Comparison of ENCODE assay signal across 22 cellular contexts in genomic region chr6:74607468-74607867, GRCh38.
DNase-seq lines count a peak whose midpoint lies in the region; ATAC-seq, FAIRE-seq and TF ChIP-seq lines count a peak whose summit lies in the region.
"Had no signal": no experiment of that assay in that cellular context is flagged by ENCODE, and none has a peak within 500 bp of the region (broad histone marks: within the 10 kb centered on the region; RNA-seq: fewer than 3 reads in every experiment).

No MANE protein-coding gene starts in this region.

- no peaks in the 10 kb centered on the region for H3K9me1 ChIP-seq in endothelial cell of umbilical vein (replicated peaks; ENCODE audit: control insufficient read depth, extremely low read depth, insufficient read depth, low read length)

- no peak overlapping the region for H3K9ac ChIP-seq in endothelial cell of umbilical vein (replicated peaks; ENCODE audit: extremely low read depth, insufficient read depth, low read length)
- H3K9ac ChIP-seq in kidney (ENCODE audit: low read length in 2 of 2): no peak overlapping the region
- H3K9ac ChIP-seq: BLaER1 had no signal

- FAIRE-seq in endothelial cell of umbilical vein (lab: Jason Lieb, UNC) (no peak), kidney (lab: Jason Lieb, UNC) (no peak)

- in situ Hi-C loops in ACHN (cut with HindIII; ENCODE audit: low pct_ligation_motif_present, low pct_unique_long_range_greater_than_20kb, low sequenced_read_pairs): no loop called here

- H2AFZ ChIP-seq in endothelial cell of umbilical vein (ENCODE audit: low read depth, low read length): peak overlapping the region; percentile 82

- H3K4me1 ChIP-seq in left ventricle myocardium inferior (no peaks in the 10 kb centered on the region), right atrium auricular region (no peaks in the 10 kb centered on the region), endothelial cell of umbilical vein (ENCODE audit: control insufficient read depth, extremely low read depth, insufficient read depth, low read length) (peaks cover 38% of the 10 kb centered on the region), Caco-2 (no peaks in the 10 kb centered on the region), kidney (ENCODE audit: control insufficient read depth in 1 of 2, insufficient read depth in 1 of 2, low read depth in 1 of 2, low read length in 2 of 2) (no peaks in the 10 kb centered on the region)
- H3K4me1 ChIP-seq: BLaER1 had no signal

- CTCF ChIA-PET in endothelial cell of umbilical vein (lab: Charles Lee) (interaction anchor here (1.5 to 2.6 kb wide), 6 partner anchors 9 to 602 kb away, joined by 3 to 13 read pairs (median 7); no protein-coding TSS in a partner anchor), Caco-2 (lab: Charles Lee) (no interaction called here)

- peak overlapping the region; percentile 92 for H3K27ac Mint-ChIP-seq in osteocyte (ENCODE audit: unreplicated experiment)
- no peak overlapping the region for H3K27ac Mint-ChIP-seq in Caco-2 (ENCODE audit: unreplicated experiment)
- H3K27ac Mint-ChIP-seq: CD4-positive, alpha-beta memory T cell had no signal

- no peak for TF ChIP-seq POLR2A in endothelial cell of umbilical vein (IDR thresholded peaks at IDR 0.05; ENCODE audit: low read depth, low read length)

- H3K4me3 Mint-ChIP-seq in osteocyte (ENCODE audit: unreplicated experiment) (no peak overlapping the region), Caco-2 (ENCODE audit: unreplicated experiment) (no peak overlapping the region)
- H3K4me3 Mint-ChIP-seq: CD4-positive, alpha-beta memory T cell had no signal

- no peaks in the 10 kb centered on the region for H3K9me3 Mint-ChIP-seq in osteocyte (ENCODE audit: unreplicated experiment)
- H3K9me3 Mint-ChIP-seq in Caco-2 (ENCODE audit: unreplicated experiment): no peaks in the 10 kb centered on the region

- H3K4me3 ChIP-seq in left ventricle myocardium inferior (no peak overlapping the region), right atrium auricular region (no peak overlapping the region), endothelial cell of umbilical vein (replicated peaks in 1 of 3; ENCODE audit: insufficient read depth in 1 of 3, low read depth in 1 of 3, low read length in 3 of 3) (no peak overlapping the region), Caco-2 (ENCODE audit: low read depth, low read length) (no peak overlapping the region), kidney (ENCODE audit: low read length in 2 of 2) (no peak overlapping the region)
- H3K4me3 ChIP-seq: BLaER1 had no signal

- H4K20me1 ChIP-seq in endothelial cell of umbilical vein (replicated peaks; ENCODE audit: control insufficient read depth, extremely low read depth, insufficient read depth, low read length): no peaks in the 10 kb centered on the region
- H4K20me1 ChIP-seq: BLaER1 had no signal

- no TSS peak for BruUV-seq in endothelial cell of umbilical vein (replicated peaks; lab: Mats Ljungman, UMichigan)
- no TSS peak for BruUV-seq in Caco-2 (replicated peaks; lab: Mats Ljungman, UMichigan)

- H3K27me3 ChIP-seq in left ventricle myocardium inferior (ENCODE audit: low read depth) (no peaks in the 10 kb centered on the region), right atrium auricular region (no peaks in the 10 kb centered on the region), endothelial cell of umbilical vein (ENCODE audit: control insufficient read depth in 2 of 2, insufficient read depth in 2 of 2, low read length in 2 of 2) (no peaks in the 10 kb centered on the region), Caco-2 (replicated peaks; ENCODE audit: control insufficient read depth, insufficient read depth, low read length) (no peaks in the 10 kb centered on the region)
- H3K27me3 ChIP-seq: BLaER1 had no signal

- dilution Hi-C loops in endothelial cell of umbilical vein (cut with MboI; ENCODE audit: extremely low pct_ligation_motif_present, low sequenced_read_pairs): no loop called here

- POLR2A ChIA-PET in endothelial cell of umbilical vein (lab: Charles Lee): interaction anchor here (0.5 kb wide), 1 partner anchor 411 kb away, joined by 4 read pairs; no protein-coding TSS in a partner anchor
- POLR2A ChIA-PET in Caco-2 (lab: Charles Lee): no interaction called here

- no peak for ATAC-seq in omental fat pad (ENCODE audit: low FRiP score)

- no peaks in the 10 kb centered on the region for H3K36me3 Mint-ChIP-seq in osteocyte (ENCODE audit: unreplicated experiment)
- H3K36me3 Mint-ChIP-seq in Caco-2 (ENCODE audit: insufficient read depth, unreplicated experiment): no peaks in the 10 kb centered on the region
- H3K36me3 Mint-ChIP-seq: CD4-positive, alpha-beta memory T cell had no signal

- intact Hi-C loops in left ventricle myocardium inferior (cut with micrococcal nuclease): no loop called here
- intact Hi-C loops in endothelial cell of umbilical vein (cut with micrococcal nuclease): loop anchor here (2.0 to 10.0 kb wide), 3 partner anchors 357 to 597 kb away; no protein-coding TSS in a partner anchor
- intact Hi-C loops in Caco-2 (cut with micrococcal nuclease; ENCODE audit: unreplicated experiment): no loop called here
- intact Hi-C loops in kidney (cut with DNase I): no loop called here

- no peaks in the 10 kb centered on the region for H3K79me2 ChIP-seq in endothelial cell of umbilical vein (ENCODE audit: control insufficient read depth, insufficient read depth, low read length)

- no peak for TF ChIP-seq CTCF in left ventricle myocardium inferior (IDR thresholded peaks at IDR 0.05; ENCODE audit: borderline replicate concordance)
- TF ChIP-seq CTCF in right atrium auricular region (IDR thresholded peaks at IDR 0.05): no peak
- no peak for TF ChIP-seq CTCF in endothelial cell of umbilical vein (IDR thresholded peaks at IDR 0.05; ENCODE audit: extremely low read depth in 1 of 2, insufficient read depth in 1 of 2, low read depth in 1 of 2, low read length in 2 of 2)
- no peak for TF ChIP-seq CTCF in osteocyte (IDR thresholded peaks at IDR 0.05)
- TF ChIP-seq CTCF in Caco-2 (IDR thresholded peaks at IDR 0.05; ENCODE audit: insufficient read depth in 1 of 2, low read depth in 1 of 2, low read length in 1 of 2, severe bottlenecking in 1 of 2, unreplicated experiment in 1 of 2): no peak
- TF ChIP-seq CTCF in kidney (IDR thresholded peaks at IDR 0.05; ENCODE audit: borderline replicate concordance, extremely low read depth, insufficient read depth): no peak
- TF ChIP-seq CTCF in omental fat pad (IDR thresholded peaks at IDR 0.05): no peak

- H3K4me1 Mint-ChIP-seq in osteocyte (ENCODE audit: unreplicated experiment): peaks cover 94% of the 10 kb centered on the region
- no peaks in the 10 kb centered on the region for H3K4me1 Mint-ChIP-seq in Caco-2 (ENCODE audit: low read depth, unreplicated experiment)
- H3K4me1 Mint-ChIP-seq: CD4-positive, alpha-beta memory T cell had no signal

- no peaks in the 10 kb centered on the region for H3K27me3 Mint-ChIP-seq in osteocyte (ENCODE audit: unreplicated experiment)
- no peaks in the 10 kb centered on the region for H3K27me3 Mint-ChIP-seq in Caco-2 (ENCODE audit: insufficient read depth, unreplicated experiment)
- H3K27me3 Mint-ChIP-seq: CD4-positive, alpha-beta memory T cell had no signal

- DNase-seq in left ventricle myocardium inferior (no peak), right atrium auricular region (ENCODE audit: low spot score) (no peak), endothelial cell of umbilical vein (ENCODE audit: low read depth, low spot score) (no peak), osteocyte (ENCODE audit: extremely low spot score, unreplicated experiment) (no peak), Caco-2 (no peak), kidney (no peak), omental fat pad (ENCODE audit: low spot score) (no peak), ACHN (no peak)
- DNase-seq: 8988T; Calu3; CD4-positive, alpha-beta memory T cell; GF-D8; KG1; NCI-H1417 treated with DMSO at 0.1 percent for 48 hours; NCI-H187 treated with DMSO at 0.1 percent for 48 hours; NCI-H2227 treated with DMSO at 0.1 percent for 48 hours; NCI-H510A treated with DMSO at 0.1 percent for 48 hours; NCI-H774; OCI-M1; RPMI8226; SIG-M5 had no signal

- H3K36me3 ChIP-seq in left ventricle myocardium inferior: no peaks in the 10 kb centered on the region
- no peaks in the 10 kb centered on the region for H3K36me3 ChIP-seq in right atrium auricular region
- H3K36me3 ChIP-seq in endothelial cell of umbilical vein (ENCODE audit: control insufficient read depth in 2 of 2, extremely low read depth in 1 of 2, insufficient read depth in 2 of 2, low read length in 2 of 2): no peaks in the 10 kb centered on the region
- H3K36me3 ChIP-seq in Caco-2 (ENCODE audit: control insufficient read depth, insufficient read depth, low read length): no peaks in the 10 kb centered on the region
- no peaks in the 10 kb centered on the region for H3K36me3 ChIP-seq in kidney (ENCODE audit: control insufficient read depth in 1 of 2, insufficient read depth in 2 of 2, low read length in 2 of 2)
- H3K36me3 ChIP-seq: BLaER1 had no signal

- H3K4me2 ChIP-seq in endothelial cell of umbilical vein (ENCODE audit: insufficient read depth, low read length): peak overlapping the region; percentile 65
- H3K4me2 ChIP-seq: BLaER1 had no signal

- peak overlapping the region; percentile 48 for H3K27ac ChIP-seq in left ventricle myocardium inferior (replicated peaks)
- peak overlapping the region in 1 of 2 donors; percentile 74 for H3K27ac ChIP-seq in right atrium auricular region
- H3K27ac ChIP-seq in endothelial cell of umbilical vein (ENCODE audit: insufficient read depth, low read depth, low read length): peak overlapping the region; percentile 86
- no peak overlapping the region for H3K27ac ChIP-seq in kidney (ENCODE audit: low read depth in 2 of 2, low read length in 2 of 2)
- H3K27ac ChIP-seq: BLaER1 had no signal

- H3K9me3 ChIP-seq in left ventricle myocardium inferior (replicated peaks) (no peaks in the 10 kb centered on the region), right atrium auricular region (no peaks in the 10 kb centered on the region), endothelial cell of umbilical vein (replicated peaks; ENCODE audit: control insufficient read depth, insufficient read depth, low read length) (no peaks in the 10 kb centered on the region), Caco-2 (no peaks in the 10 kb centered on the region), kidney (ENCODE audit: control insufficient read depth in 1 of 2, low read length in 2 of 2) (no peaks in the 10 kb centered on the region)
- H3K9me3 ChIP-seq: BLaER1 had no signal

TF ChIP-seq in endothelial cell of umbilical vein, 7 proteins besides CTCF, POLR2A, EP300 and RAD21 (continues in another document):
- TF ChIP-seq EZH2 (IDR thresholded peaks at IDR 0.05; ENCODE audit: borderline replicate concordance, low read depth, low read length, severe bottlenecking) (no peak), MYC (IDR thresholded peaks at IDR 0.05; ENCODE audit: low read depth, low read length) (no peak), FOS (IDR thresholded peaks at IDR 0.05; ENCODE audit: borderline replicate concordance, insufficient read depth, low read length) (no peak), JUN (IDR thresholded peaks at IDR 0.05; ENCODE audit: borderline replicate concordance, insufficient read depth, insufficient read length, low read depth) (no peak), MAX (IDR thresholded peaks at IDR 0.05; ENCODE audit: insufficient read depth, insufficient read length) (no peak), GATA2 (IDR thresholded peaks at IDR 0.05; ENCODE audit: insufficient read depth, insufficient read length, low read depth, low read length) (no peak)

Comparison
In these comparisons a context has a peak if more than half of its experiments do, and no peak if none do; other contexts are left out.
1. H3K27ac ChIP-seq: peak in left ventricle myocardium inferior (single experiment) and endothelial cell of umbilical vein (single experiment); none in kidney (0 of 2).